Comparison of ENCODE assay signal across 34 cellular contexts in the genomic region with DNA sequence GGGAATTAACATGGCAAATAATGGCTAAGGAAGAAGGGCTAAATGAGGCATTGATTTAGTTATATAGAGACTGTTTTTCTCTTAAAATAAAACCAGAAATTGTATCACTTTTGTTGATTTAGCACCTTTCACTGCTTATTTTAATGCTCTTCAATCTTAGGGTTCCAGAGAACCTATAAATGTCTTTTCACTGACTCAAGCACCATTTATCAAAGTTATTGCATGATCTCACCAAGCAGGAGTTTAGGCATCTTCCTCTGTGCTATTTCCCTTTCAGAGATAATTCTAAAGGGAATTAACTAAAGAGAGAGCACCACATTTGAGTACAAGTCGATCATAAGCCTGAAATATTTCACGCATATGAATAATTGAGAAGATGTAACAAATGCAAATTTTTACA.
"Had no signal": no experiment of that assay in that cellular context is flagged by ENCODE, and none has a peak within 500 bp of the region (broad histone marks: within the 10 kb centered on the region; RNA-seq: fewer than 3 reads in every experiment).

No MANE protein-coding gene starts in this region.

- DNase-seq: activated CD4-positive, alpha-beta memory T cell treated with anti-CD3 and anti-CD28 coated beads, Interleukin-2, amount 10 ng/mL, durations not matched to agents 7 days and 5 days; activated CD4-positive, alpha-beta T cell treated with anti-CD3 and anti-CD28 coated beads for 1 hour; activated CD4-positive, alpha-beta T cell treated with anti-CD3 and anti-CD28 coated beads for 48 hours; activated CD4-positive, CD25-positive, alpha-beta regulatory T cell; activated CD8-positive, alpha-beta memory T cell treated with anti-CD3 and anti-CD28 coated beads for 24 hours; activated CD8-positive, alpha-beta memory T cell treated with anti-CD3 and anti-CD28 coated beads, Interleukin-2, amount 10 ng/mL, durations not matched to agents 7 days and 5 days; activated CD8-positive, alpha-beta memory T cell treated with anti-CD3 and anti-CD28 coated beads, Interleukin-2, amount 50 U/mL, for 48 hours; activated effector memory CD4-positive, alpha-beta T cell treated with Interleukin-2 at 50 U/mL for 16 hours; activated naive CD4-positive, alpha-beta T cell treated with anti-CD3 and anti-CD28 coated beads, Interleukin-2, amount 10 ng/mL, durations not matched to agents 7 days and 5 days; activated naive CD8-positive, alpha-beta T cell treated with anti-CD3 and anti-CD28 coated beads, Interleukin-2, amount 50 U/mL, for 24 hours; activated T-cell treated with anti-CD3 and anti-CD28 coated beads, Interleukin-2, amount 50 U/mL, for 48 hours; amniotic stem cell; aorta; body of pancreas; Karpas-422; MG63; MV-4-11; NCI-H1092; NCI-H146; NCI-H187; NCI-H2081; NCI-H345; NCI-H510A; NCI-H526; NCI-H748 treated with DMSO at 0.1 percent for 48 hours; NK-92 treated with Interleukin-12 subunit alpha and Interleukin-12 subunit beta, amount 100 ng/mL, for 24 hours; PC-3; Peyer's patch; RPMI8226; SHP77 treated with DMSO at 0.1 percent for 48 hours; T1000; WERI-Rb-1 had no signal

- ATAC-seq: activated CD8-positive, alpha-beta memory T cell treated with anti-CD3 and anti-CD28 coated beads, Interleukin-2, amount 10 ng/mL, durations not matched to agents 7 days and 5 days; activated naive CD8-positive, alpha-beta T cell treated with anti-CD3 and anti-CD28 coated beads, Interleukin-2, amount 50 U/mL, for 24 hours; body of pancreas; PC-3 had no signal

- H3K4me3 ChIP-seq: body of pancreas, breast epithelium, MG63, Peyer's patch, SJSA1 had no signal
